Comparison of ENCODE assay signal across 9 cellular contexts in genomic region chr6:116461075-116461474, GRCh38. TPM values are rescaled to one million over a fixed set of nuclear protein-coding genes. Genes with fewer than 3 reads are reported as not detected.
A peak's percentile ranks its signal among the peaks of the same experiment; 100 is the strongest.
DNase-seq lines count a peak whose midpoint lies in the region; ATAC-seq and TF ChIP-seq lines count a peak whose summit lies in the region.
"Had no signal": no experiment of that assay in that cellular context is flagged by ENCODE, and none has a peak within 500 bp of the region (broad histone marks: within the 10 kb centered on the region; RNA-seq: fewer than 3 reads in every experiment).

TSS of gene CALHM6 (plus strand) at chr6:116461375. CDS start at chr6:116461930, 555 bp downstream.

- no peaks in the 10 kb centered on the region for H3F3A ChIP-seq in smooth muscle cell (ENCODE audit: low read depth)

- peaks cover 3% of the 10 kb centered on the region for H3K4me1 ChIP-seq in smooth muscle cell (ENCODE audit: low read depth)

- no peak within 1 kb of the TSS for H3K9ac ChIP-seq in smooth muscle cell (ENCODE audit: low read depth)

- peak within 1 kb of the TSS; percentile 70 for H3K4me3 Mint-ChIP-seq in HFFc6
- peak within 1 kb of the TSS; percentile 75 for H3K4me3 Mint-ChIP-seq in activated naive CD8-positive, alpha-beta T cell

- H3K36me3 ChIP-seq in smooth muscle cell (ENCODE audit: low read depth) = no peaks in the 10 kb centered on the region

- DNase-seq in HFFc6 (no peak), smooth muscle cell (lab: John Stamatoyannopoulos, UW; ENCODE audit: unreplicated experiment) (no peak), activated gamma-delta T cell treated with Interleukin-2 at 50 U/mL for 16 hours (no peak)

- H3K27me3 ChIP-seq in smooth muscle cell (ENCODE audit: low read depth) = peaks cover 39% of the 10 kb centered on the region

- no peaks in the 10 kb centered on the region for H3K79me2 ChIP-seq in smooth muscle cell (ENCODE audit: low read depth)

- 98% methylated on average over 4 of the region's 4 CpGs for WGBS in smooth muscle cell (ENCODE audit: low lambda C conversion rate)

- no peak within 1 kb of the TSS for H3K27ac ChIP-seq in smooth muscle cell (ENCODE audit: low read depth)

- H2AFZ ChIP-seq in smooth muscle cell (ENCODE audit: low read depth) = peak within 1 kb of the TSS; percentile 86

- H3K4me2 ChIP-seq in smooth muscle cell = peak within 1 kb of the TSS; percentile 92

- TF ChIP-seq CTCF in HFFc6 (IDR thresholded peaks at IDR 0.05) = no peak
- no peak for TF ChIP-seq CTCF in smooth muscle cell (IDR thresholded peaks at IDR 0.05; ENCODE audit: borderline replicate concordance, insufficient read depth, poor library complexity, severe bottlenecking)

- no peaks in the 10 kb centered on the region for H3K36me3 Mint-ChIP-seq in HFFc6 (ENCODE audit: low read depth)
- H3K36me3 Mint-ChIP-seq in activated naive CD8-positive, alpha-beta T cell = no peaks in the 10 kb centered on the region

- peak within 1 kb of the TSS; percentile 52 for H3K4me3 ChIP-seq in iPS-18c (ENCODE audit: insufficient read depth, low read depth, low read length)
- H3K4me3 ChIP-seq in smooth muscle cell = peak within 1 kb of the TSS; percentile 56
- H3K4me3 ChIP-seq: K562 had no signal

- ATAC-seq in HG02588 (IDR thresholded peaks at IDR 0.05; ENCODE audit: unreplicated experiment) (no peak), GM21528 (IDR thresholded peaks at IDR 0.05; ENCODE audit: low FRiP score, unreplicated experiment) (no peak), HG03342 (IDR thresholded peaks at IDR 0.05; ENCODE audit: unreplicated experiment) (no peak)
- ATAC-seq: K562 had no signal

- no peak within 1 kb of the TSS for H3K27ac Mint-ChIP-seq in HFFc6
- peak within 1 kb of the TSS; percentile 8 for H3K27ac Mint-ChIP-seq in activated naive CD8-positive, alpha-beta T cell

- H4K20me1 ChIP-seq in smooth muscle cell (ENCODE audit: low read depth) = no peaks in the 10 kb centered on the region

- peaks cover 15% of the 10 kb centered on the region for H3K4me1 Mint-ChIP-seq in HFFc6 (ENCODE audit: low read depth)
- peaks cover 17% of the 10 kb centered on the region for H3K4me1 Mint-ChIP-seq in activated naive CD8-positive, alpha-beta T cell (ENCODE audit: low read depth)

- H3K27me3 Mint-ChIP-seq in HFFc6 (ENCODE audit: insufficient read depth) = peaks cover 5% of the 10 kb centered on the region; the same call in 1 of the 2 replicates
- peaks cover 35% of the 10 kb centered on the region for H3K27me3 Mint-ChIP-seq in activated naive CD8-positive, alpha-beta T cell

- H3K9me3 Mint-ChIP-seq in HFFc6 = no peaks in the 10 kb centered on the region
- no peaks in the 10 kb centered on the region for H3K9me3 Mint-ChIP-seq in activated naive CD8-positive, alpha-beta T cell (ENCODE audit: low read depth)

- H3K9me3 ChIP-seq in iPS-18c (ENCODE audit: control insufficient read depth, insufficient read depth, low read length) = no peaks in the 10 kb centered on the region
- H3K9me3 ChIP-seq in smooth muscle cell (replicated peaks; ENCODE audit: low read depth) = no peaks in the 10 kb centered on the region

RNA-seq across cellular contexts. Expression of gene CALHM6, which starts in this region (rescaled TPM):
- total RNA-seq in HFFc6 (2021; fragmentation: NEBNext Ultra II Directional; extraction: Animal tissue kit (Norgen Biotek cat#: 25700)) = 1 to 10 TPM in 2 of 6 experiments, under 1 TPM in 2, not detected in 2; 0.31 to 2.1 (median 1.0) TPM
- total RNA-seq in smooth muscle cell = 5.1 and 12.1 TPM in 2 replicates
- 3.4 and 4.6 TPM in 2 replicates for polyA plus RNA-seq in smooth muscle cell
- total RNA-seq: K562 had no signal
